In the genomic region with DNA sequence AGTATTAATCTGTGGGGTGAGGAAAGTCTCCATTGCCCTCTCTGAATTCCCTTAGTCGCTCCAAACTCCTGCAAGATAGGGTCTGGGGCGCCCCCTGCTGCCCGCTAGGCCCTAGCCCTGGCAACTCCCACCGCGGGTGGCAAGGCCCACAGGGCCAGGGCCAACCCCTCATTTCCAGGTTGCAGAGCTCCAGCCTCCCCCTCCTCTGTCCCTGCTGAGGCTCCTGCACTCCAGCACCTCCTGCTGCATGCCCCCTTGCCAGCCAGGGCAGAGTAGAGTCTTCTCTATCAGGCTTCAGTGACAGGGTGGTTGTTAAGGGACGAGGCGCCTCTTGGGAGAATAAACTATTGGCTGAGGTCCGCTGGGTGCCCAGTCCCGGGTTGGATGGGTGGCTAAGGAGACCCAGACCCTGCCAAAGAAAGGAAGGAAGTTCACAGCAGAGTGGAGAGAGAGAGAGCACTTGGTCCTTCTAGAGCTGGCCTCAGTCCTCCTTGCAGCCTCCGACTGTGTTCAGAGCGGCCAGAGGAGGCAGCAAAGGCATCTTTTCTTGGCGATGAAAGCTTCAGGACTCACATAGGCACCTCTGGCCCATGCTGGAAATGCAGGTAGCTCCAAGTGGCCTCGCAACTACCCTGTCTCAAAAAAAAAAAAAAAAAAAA, we compare ENCODE assay signal across 8 cellular contexts. TPM values are rescaled to one million over a fixed set of nuclear protein-coding genes. Genes with fewer than 3 reads are reported as not detected.
DNase-seq lines count a peak whose midpoint lies in the region; ATAC-seq and TF ChIP-seq lines count a peak whose summit lies in the region.

No MANE protein-coding gene starts in this region.

- H2BK120ac ChIP-seq in neuronal stem cell (ENCODE audit: low read depth, low read length): no peak overlapping the region

- no peak overlapping the region for H3K4ac ChIP-seq in neuronal stem cell (ENCODE audit: low read length)

- H2BK5ac ChIP-seq in neuronal stem cell (ENCODE audit: low read length): no peak overlapping the region

- no peak overlapping the region for H2BK15ac ChIP-seq in neuronal stem cell (ENCODE audit: low read length)

- no peak overlapping the region for H4K8ac ChIP-seq in neuronal stem cell (ENCODE audit: low read depth, low read length)

- H2BK12ac ChIP-seq in neuronal stem cell (ENCODE audit: low read length): no peak overlapping the region

- H3K36me3 ChIP-seq in HUES6 (ENCODE audit: control insufficient read depth, insufficient read depth, low read length): no peaks in the 10 kb centered on the region
- no peaks in the 10 kb centered on the region for H3K36me3 ChIP-seq in neuronal stem cell (replicated peaks in 1 of 2; ENCODE audit: control insufficient read depth in 2 of 2, insufficient read depth in 2 of 2, low read length in 2 of 2)
- no peaks in the 10 kb centered on the region for H3K36me3 ChIP-seq in stomach smooth muscle (ENCODE audit: control insufficient read depth in 2 of 2, insufficient read depth in 2 of 2, low read length in 2 of 2)

- H3K9ac ChIP-seq in HUES6 (ENCODE audit: low read length): no peak overlapping the region
- H3K9ac ChIP-seq in neuronal stem cell (ENCODE audit: low read depth, low read length, poor library complexity): peak overlapping the region; percentile 38
- H3K9ac ChIP-seq in stomach smooth muscle (ENCODE audit: low read length in 2 of 2): peak overlapping the region in 1 of 2 donors; percentile 47

- H3K4me3 ChIP-seq in HUES6 (ENCODE audit: low read depth, low read length) (no peak overlapping the region), fibroblast of villous mesenchyme (ENCODE audit: low read depth, low read length) (no peak overlapping the region), neuronal stem cell (ENCODE audit: low read length in 2 of 2) (no peak overlapping the region), stomach smooth muscle (ENCODE audit: low read length in 2 of 2) (peak overlapping the region; percentile 31 to 40)

- no peak overlapping the region for H4K91ac ChIP-seq in neuronal stem cell (ENCODE audit: low read depth, low read length, poor library complexity)

- no peak overlapping the region for H2AK5ac ChIP-seq in neuronal stem cell (ENCODE audit: low read depth, low read length)

- no CpG with 5 or more reads among the region's 13 CpGs for WGBS in neuronal stem cell (ENCODE audit: extremely low coverage in 2 of 2, insufficient read length in 2 of 2, insufficient replicate concordance in 1 of 2), 2 donors

- CTCF ChIA-PET in RWPE1 (lab: Yijun Ruan, JAX): interaction anchor here (0.5 to 1.4 kb wide), 21 partner anchors 8 to 1848 kb away, joined by 3 to 11 read pairs (median 3); no protein-coding TSS in a partner anchor

- peak overlapping the region; percentile 67 for H3K18ac ChIP-seq in neuronal stem cell (ENCODE audit: low read length)

- H3K4me1 ChIP-seq in HUES6 (ENCODE audit: control insufficient read depth, insufficient read depth, low read length): peaks cover 14% of the 10 kb centered on the region
- H3K4me1 ChIP-seq in neuronal stem cell (ENCODE audit: control insufficient read depth in 2 of 2, insufficient read depth in 1 of 2, low read depth in 1 of 2, low read length in 2 of 2): peaks cover 0 to 4% of the 10 kb centered on the region in 2 donors
- peaks cover 9% of the 10 kb centered on the region for H3K4me1 ChIP-seq in stomach smooth muscle (ENCODE audit: control insufficient read depth, insufficient read depth, low read length)

- peak; percentile 86 for TF ChIP-seq CTCF in RWPE1 (conservative IDR thresholded peaks at IDR 0.05; ENCODE audit: low read depth)
- peak; percentile 90 for TF ChIP-seq CTCF in fibroblast of villous mesenchyme (IDR thresholded peaks at IDR 0.05; ENCODE audit: insufficient read depth, low read depth, low read length)

- peak; percentile 32 for ATAC-seq in GM19468 (IDR thresholded peaks at IDR 0.05; ENCODE audit: extremely low read depth, unreplicated experiment)

- H3K9me3 ChIP-seq in HUES6 (ENCODE audit: control insufficient read depth, insufficient read depth, low read depth, low read length): no peaks in the 10 kb centered on the region
- peaks cover 0 to 6% of the 10 kb centered on the region in 2 donors for H3K9me3 ChIP-seq in neuronal stem cell (replicated peaks in 1 of 2; ENCODE audit: control insufficient read depth in 2 of 2, insufficient read depth in 1 of 2, low read depth in 1 of 2, low read length in 2 of 2)
- no peaks in the 10 kb centered on the region for H3K9me3 ChIP-seq in stomach smooth muscle (ENCODE audit: control insufficient read depth in 2 of 2, low read length in 2 of 2)

- H3K4me2 ChIP-seq in neuronal stem cell (ENCODE audit: insufficient read depth, low read length, poor library complexity, severe bottlenecking): peak overlapping the region; percentile 13

- H3K14ac ChIP-seq in neuronal stem cell (ENCODE audit: low read length): no peak overlapping the region

- H3K27me3 ChIP-seq in HUES6 (ENCODE audit: control insufficient read depth, insufficient read depth, low read length) (no peaks in the 10 kb centered on the region), neuronal stem cell (ENCODE audit: control insufficient read depth in 3 of 3, insufficient read depth in 3 of 3, low read depth in 1 of 3, low read length in 3 of 3) (peaks cover 0 to 6% (median 0%) of the 10 kb centered on the region in 3 experiments), stomach smooth muscle (ENCODE audit: control insufficient read depth in 1 of 2, insufficient read depth in 2 of 2, low read length in 2 of 2) (no peaks in the 10 kb centered on the region)

- POLR2A ChIA-PET in RWPE1 (lab: Yijun Ruan, JAX; ENCODE audit: low non-redundant PET): no interaction called here

- H3K23ac ChIP-seq in neuronal stem cell (ENCODE audit: low read depth, low read length, poor library complexity): no peak overlapping the region

- H2AFZ ChIP-seq in neuronal stem cell (ENCODE audit: low read length): peak overlapping the region; percentile 92

- peak; percentile 56 for DNase-seq in COLO829 (ENCODE audit: low spot score)
- peak; percentile 74 for DNase-seq in RWPE1 (ENCODE audit: low spot score)
- peak; percentile 66 to 69 for DNase-seq in activated T-helper 1 cell treated with anti-CD3 and anti-CD28 coated beads, Interleukin-2, amount 50 U/mL, for 16 hours (ENCODE audit: low read depth in 1 of 2, low spot score in 1 of 2)
- DNase-seq in fibroblast of villous mesenchyme (ENCODE audit: low read depth): peak; percentile 75
- peak; percentile 61 for DNase-seq in neuronal stem cell (ENCODE audit: low spot score)

- peak overlapping the region; percentile 33; the same call in 1 of the 2 replicates for H3K27ac ChIP-seq in HUES6 (ENCODE audit: low read depth, low read length)
- H3K27ac ChIP-seq in RWPE1: no peak overlapping the region
- H3K27ac ChIP-seq in neuronal stem cell (replicated peaks; ENCODE audit: low read length): no peak overlapping the region
- H3K27ac ChIP-seq in stomach smooth muscle (ENCODE audit: low read length): peak overlapping the region; percentile 11

- H3K79me1 ChIP-seq in neuronal stem cell (ENCODE audit: low read depth, low read length): no peaks in the 10 kb centered on the region

RNA-seq across cellular contexts. Expression of a gene that starts 45.6 kb away (rescaled TPM):
- 40.6 and 51.0 TPM in 2 replicates for total RNA-seq in fibroblast of villous mesenchyme
- polyA plus RNA-seq in neuronal stem cell (2013, experiment 1 of 2): 12.5 TPM
- polyA plus RNA-seq in neuronal stem cell (2013, experiment 2 of 2): 12.4 TPM

Comparison
In these comparisons a context has a peak if more than half of its experiments do, and no peak if none do; other contexts are left out.
1. H3K27ac ChIP-seq: peak in HUES6 (single experiment) and stomach smooth muscle (single experiment); none in RWPE1 (single experiment) and neuronal stem cell (single experiment).
2. H3K4me3 ChIP-seq: peak in stomach smooth muscle (2 of 2); none in HUES6 (single experiment), fibroblast of villous mesenchyme (single experiment) and neuronal stem cell (0 of 2).
3. Peak in every context shown above with its lines, with median percentiles within 50 percentile points of each other: DNase-seq.